Comparison of ENCODE assay signal across 8 cellular contexts in the genomic region with DNA sequence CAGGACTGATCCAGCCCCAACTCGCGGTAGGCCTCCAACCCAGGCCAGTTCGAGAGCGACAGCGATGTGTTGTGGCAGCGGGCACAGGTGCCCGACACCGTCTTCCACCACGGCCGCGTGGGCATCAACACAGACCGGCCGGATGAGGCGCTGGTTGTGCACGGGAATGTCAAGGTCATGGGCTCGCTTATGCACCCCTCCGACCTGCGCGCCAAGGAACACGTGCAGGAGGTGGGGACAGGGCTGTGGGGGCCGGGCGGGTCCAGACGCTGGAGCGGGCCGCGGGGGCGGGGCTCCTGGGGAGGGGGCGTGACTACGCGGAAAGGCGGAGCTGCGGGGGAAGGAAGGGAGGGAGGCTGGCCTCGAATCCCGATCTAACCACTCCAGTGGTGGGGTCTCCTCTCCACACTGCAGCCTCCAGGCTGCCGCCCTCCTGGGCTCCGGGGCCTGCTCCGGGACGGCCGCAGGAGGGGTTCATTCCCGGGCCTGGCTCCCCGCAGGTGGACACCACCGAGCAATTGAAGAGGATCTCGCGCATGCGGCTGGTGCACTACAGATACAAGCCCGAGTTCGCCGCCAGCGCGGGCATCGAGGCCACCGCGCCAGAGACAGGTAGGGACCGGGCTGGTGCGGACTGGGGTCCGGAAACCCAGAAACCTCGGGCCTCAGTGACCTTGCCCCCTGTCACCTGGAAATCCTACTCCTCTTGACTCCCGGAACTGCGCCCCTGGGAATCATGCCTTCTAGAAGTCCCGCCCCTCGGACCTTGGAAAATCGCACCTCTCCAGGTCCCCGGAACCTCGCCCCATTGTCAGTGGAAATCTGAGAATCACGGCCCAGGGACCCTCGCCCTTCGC. TPM values are rescaled to one million over a fixed set of nuclear protein-coding genes. Genes with fewer than 3 reads are reported as not detected.
DNase-seq lines count a peak whose midpoint lies in the region; ATAC-seq and TF ChIP-seq lines count a peak whose summit lies in the region.

No MANE protein-coding gene starts in this region.

- no peaks in the 10 kb centered on the region for H3K27me3 Mint-ChIP-seq in central memory CD8-positive, alpha-beta T cell

- peaks cover 20% of the 10 kb centered on the region for H3K4me1 Mint-ChIP-seq in central memory CD8-positive, alpha-beta T cell

- DNase-seq in COLO829 (ENCODE audit: low spot score) (peak; percentile 42), osteoblast (ENCODE audit: insufficient read length, low spot score, missing footprints) (peak; percentile 94), DMS79 treated with DMSO at 0.1 percent for 48 hours (lab: John Stamatoyannopoulos, UW) (no peak)
- DNase-seq in activated CD4-positive, alpha-beta T cell treated with anti-CD3 and anti-CD28 coated beads for 24 hours (ENCODE audit: low read depth in 2 of 2): peak; percentile 53 to 55
- peak; percentile 27 to 42 for DNase-seq in central memory CD8-positive, alpha-beta T cell (ENCODE audit: low spot score in 2 of 2)

- no peaks in the 10 kb centered on the region for H3K27me3 ChIP-seq in osteoblast (ENCODE audit: insufficient read depth, low read length)

- no peaks in the 10 kb centered on the region for H3K9me3 ChIP-seq in osteoblast (ENCODE audit: low read depth, low read length)

- ATAC-seq in central memory CD8-positive, alpha-beta T cell (replicated peaks; ENCODE audit: extremely low read depth, poor library complexity, severe bottlenecking): peak; percentile 47
- ATAC-seq in HG02840 (IDR thresholded peaks at IDR 0.05; ENCODE audit: low FRiP score, unreplicated experiment): no peak
- no peak for ATAC-seq in GM21619 (IDR thresholded peaks at IDR 0.05; ENCODE audit: unreplicated experiment)
- no peak for ATAC-seq in GM21576 (IDR thresholded peaks at IDR 0.05; ENCODE audit: unreplicated experiment)

- H3K4me2 ChIP-seq in osteoblast (ENCODE audit: insufficient read depth, low read length): no peak overlapping the region

- H4K20me1 ChIP-seq in osteoblast (ENCODE audit: insufficient read depth, low read length): no peaks in the 10 kb centered on the region

- no peak overlapping the region for H3K27ac Mint-ChIP-seq in central memory CD8-positive, alpha-beta T cell (ENCODE audit: low read depth)

- H3K4me1 ChIP-seq in osteoblast (ENCODE audit: insufficient read depth, low read length): no peaks in the 10 kb centered on the region

- H3K9me3 Mint-ChIP-seq in central memory CD8-positive, alpha-beta T cell: no peaks in the 10 kb centered on the region

- TF ChIP-seq CTCF in osteoblast (IDR thresholded peaks at IDR 0.05; ENCODE audit: extremely low read depth, low read depth, low read length): no peak

- no peaks in the 10 kb centered on the region for H3K79me2 ChIP-seq in osteoblast (ENCODE audit: insufficient read depth, low read length)

- no peaks in the 10 kb centered on the region for H3K36me3 ChIP-seq in osteoblast (ENCODE audit: insufficient read depth, low read length)

- H3K36me3 Mint-ChIP-seq in central memory CD8-positive, alpha-beta T cell (ENCODE audit: insufficient read depth): peaks cover 2% of the 10 kb centered on the region

- no peak overlapping the region for H3K4me3 ChIP-seq in osteoblast (ENCODE audit: insufficient read depth, low read length)

- H3K27ac ChIP-seq in osteoblast (ENCODE audit: low read depth, low read length): no peak overlapping the region

- no peak overlapping the region for H2AFZ ChIP-seq in osteoblast (ENCODE audit: low read length)

- peak overlapping the region; percentile 64 for H3K4me3 Mint-ChIP-seq in central memory CD8-positive, alpha-beta T cell

RNA-seq across cellular contexts. Expression of gene TMEM258, which starts 14.9 kb away (rescaled TPM):
- total RNA-seq in osteoblast: 63.3 and 81.9 TPM in 2 replicates

RNA-seq across cellular contexts. Expression of gene FEN1, which starts 15.2 kb away (rescaled TPM):
- total RNA-seq in osteoblast: 7.7 and 9.0 TPM in 2 replicates

RNA-seq across cellular contexts. Expression of gene MYRF, which starts 25.0 kb away (rescaled TPM):
- total RNA-seq in osteoblast: 0.29 and 0.36 TPM in 2 replicates

RNA-seq across cellular contexts. Expression of gene FADS1, which starts 39.3 kb away (rescaled TPM):
- 303 and 323 TPM in 2 replicates for total RNA-seq in osteoblast

RNA-seq across cellular contexts. Expression of gene FADS2, which starts 50.6 kb away (rescaled TPM):
- 258 and 275 TPM in 2 replicates for total RNA-seq in osteoblast
